ENCODE assay signal across 12 cellular contexts in the genomic region with DNA sequence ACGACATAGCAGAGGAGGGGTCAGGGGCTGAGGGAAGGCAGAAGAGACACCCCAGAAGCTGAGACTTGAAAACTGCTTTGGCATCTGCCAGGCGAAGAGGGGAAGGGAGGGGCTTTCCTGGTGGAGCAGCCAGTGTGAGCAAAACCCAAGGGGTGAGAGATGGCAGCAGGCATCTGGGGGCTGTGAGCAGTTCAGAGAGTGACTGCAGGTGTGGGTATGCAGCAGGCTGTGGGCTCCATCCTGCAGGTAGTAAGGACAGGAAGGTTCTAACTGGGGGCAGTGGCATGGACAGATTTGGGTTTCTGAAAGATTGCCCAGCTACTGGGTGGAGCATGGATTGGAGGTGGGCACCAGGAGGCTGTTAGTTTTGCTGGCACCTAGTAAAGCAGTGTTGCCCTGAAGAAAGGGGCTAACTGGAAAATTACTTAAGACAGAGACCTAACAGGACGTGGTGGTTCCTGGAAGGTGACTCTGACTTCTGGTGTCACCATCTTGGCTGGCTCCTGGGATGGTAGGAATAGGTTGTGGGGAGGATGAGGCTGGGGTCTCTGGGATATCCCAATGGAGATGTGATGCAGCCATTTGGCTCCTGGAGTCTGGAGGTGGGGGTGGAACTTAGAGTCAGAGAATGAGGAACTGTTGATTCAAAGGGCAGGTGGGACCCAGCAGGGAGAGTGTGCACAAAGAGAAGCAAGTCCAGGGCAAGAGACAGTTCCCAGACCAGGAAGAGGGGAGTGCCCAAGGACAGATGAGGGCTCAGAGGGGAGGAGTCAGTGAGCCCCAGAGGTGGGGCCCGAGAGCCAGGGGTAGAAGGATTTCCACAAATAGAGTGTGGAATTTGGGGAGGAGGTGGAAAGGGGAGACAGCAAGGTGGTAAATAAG. TPM values are rescaled to one million over a fixed set of nuclear protein-coding genes. Genes with fewer than 3 reads are reported as not detected.
DNase-seq lines count a peak whose midpoint lies in the region; ATAC-seq and TF ChIP-seq lines count a peak whose summit lies in the region.
"Had no signal": no experiment of that assay in that cellular context is flagged by ENCODE, and none has a peak within 500 bp of the region (broad histone marks: within the 10 kb centered on the region; RNA-seq: fewer than 3 reads in every experiment).

No MANE protein-coding gene starts in this region.

- peaks cover 18 to 39% (median 26%) of the 10 kb centered on the region in 4 donors for H3K4me1 Mint-ChIP-seq in CD4-positive, alpha-beta memory T cell
- peaks cover 21% of the 10 kb centered on the region for H3K4me1 Mint-ChIP-seq in activated T-helper 17 cell treated with anti-CD3 and anti-CD28 coated beads, Interleukin-2, amount 50 U/mL, for 72 hours
- H3K4me1 Mint-ChIP-seq in naive thymus-derived CD8-positive, alpha-beta T cell, result peaks cover 17 to 43% (median 25%) of the 10 kb centered on the region in 4 donors

- H2AFZ ChIP-seq in HCT116 (ENCODE audit: low read depth, low read length, poor library complexity, severe bottlenecking), result no peak overlapping the region

- CTCF ChIA-PET in CD4-positive, alpha-beta memory T cell (lab: Charles Lee; ENCODE audit: partially characterized antibody), result no interaction called here
- CTCF ChIA-PET in HCT116 (lab: Charles Lee), result no interaction called here

- H3K4me3 ChIP-seq in CD4-positive, alpha-beta memory T cell (ENCODE audit: low read length in 2 of 2), result no peak overlapping the region
- H3K4me3 ChIP-seq in HCT116 (replicated peaks in 1 of 2; ENCODE audit: low read depth in 1 of 2, low read length in 2 of 2), result no peak overlapping the region

- H3K79me2 ChIP-seq in HCT116 (ENCODE audit: insufficient read depth, low read length), result no peaks in the 10 kb centered on the region

- intact Hi-C loops in CD4-positive, alpha-beta memory T cell (cut with micrococcal nuclease), result no loop called here
- intact Hi-C loops in HCT116 (cut with micrococcal nuclease), result no loop called here

- no peak overlapping the region for H3K4me2 ChIP-seq in HCT116 (ENCODE audit: low read length)

- TF ChIP-seq CTCF in HCT116 (IDR thresholded peaks at IDR 0.05 in 2 of 3, conservative IDR thresholded peaks at IDR 0.05 in 1 of 3; ENCODE audit: borderline replicate concordance in 1 of 3, insufficient read depth in 1 of 3, low read depth in 2 of 3, low read length in 2 of 3), result no peak

- peak overlapping the region; percentile 11 to 84 (median 62) for H3K27ac Mint-ChIP-seq in CD4-positive, alpha-beta memory T cell
- peak overlapping the region; percentile 73 for H3K27ac Mint-ChIP-seq in activated T-helper 17 cell treated with anti-CD3 and anti-CD28 coated beads, Interleukin-2, amount 50 U/mL, for 72 hours
- H3K27ac Mint-ChIP-seq in naive thymus-derived CD8-positive, alpha-beta T cell, result peak overlapping the region; percentile 4 to 84 (median 66)

- no peaks in the 10 kb centered on the region for H3K9me3 Mint-ChIP-seq in CD4-positive, alpha-beta memory T cell
- no peaks in the 10 kb centered on the region for H3K9me3 Mint-ChIP-seq in activated T-helper 17 cell treated with anti-CD3 and anti-CD28 coated beads, Interleukin-2, amount 50 U/mL, for 72 hours
- H3K9me3 Mint-ChIP-seq in naive thymus-derived CD8-positive, alpha-beta T cell, result no peaks in the 10 kb centered on the region

- H3K27me3 Mint-ChIP-seq in CD4-positive, alpha-beta memory T cell, result no peaks in the 10 kb centered on the region
- no peaks in the 10 kb centered on the region for H3K27me3 Mint-ChIP-seq in activated T-helper 17 cell treated with anti-CD3 and anti-CD28 coated beads, Interleukin-2, amount 50 U/mL, for 72 hours
- H3K27me3 Mint-ChIP-seq in naive thymus-derived CD8-positive, alpha-beta T cell, result no peaks in the 10 kb centered on the region

- peaks cover 21% of the 10 kb centered on the region for H3K36me3 ChIP-seq in CD4-positive, alpha-beta memory T cell (ENCODE audit: insufficient read depth, low read length)
- H3K36me3 ChIP-seq in HCT116 (ENCODE audit: control insufficient read depth in 1 of 2, insufficient read depth in 2 of 2, low read length in 2 of 2), result peaks cover 6 to 9% of the 10 kb centered on the region in 2 experiments; a peak in 2 of 4 replicates

- no peaks in the 10 kb centered on the region for H3K9me2 ChIP-seq in HCT116 (ENCODE audit: insufficient read depth)

- POLR2A ChIA-PET in CD4-positive, alpha-beta memory T cell (lab: Charles Lee; ENCODE audit: partially characterized antibody), result no interaction called here
- POLR2A ChIA-PET in HCT116 (lab: Charles Lee), result no interaction called here
- POLR2A ChIA-PET in naive thymus-derived CD8-positive, alpha-beta T cell (lab: Charles Lee), result no interaction called here

- RAD21 ChIA-PET in HCT116 (lab: Charles Lee; ENCODE audit: low non-redundant PET in 1 of 2, low total read pairs in 2 of 2, uncharacterized antibody in 2 of 2, unreplicated experiment in 2 of 2), result no interaction called here

- no peaks in the 10 kb centered on the region for H3K27me3 ChIP-seq in CD4-positive, alpha-beta memory T cell (ENCODE audit: insufficient read depth, low read length)
- H3K27me3 ChIP-seq in HCT116 (ENCODE audit: insufficient read depth, low read length), result no peaks in the 10 kb centered on the region

- H4K20me1 ChIP-seq in HCT116 (ENCODE audit: insufficient read depth), result no peaks in the 10 kb centered on the region

- no peak for TF ChIP-seq RAD21 in HCT116 (IDR thresholded peaks at IDR 0.05; ENCODE audit: low read depth)

- peaks cover 17 to 38% of the 10 kb centered on the region in 2 donors for H3K36me3 Mint-ChIP-seq in CD4-positive, alpha-beta memory T cell
- H3K36me3 Mint-ChIP-seq in activated T-helper 17 cell treated with anti-CD3 and anti-CD28 coated beads, Interleukin-2, amount 50 U/mL, for 72 hours (ENCODE audit: low read depth), result peaks cover 80% of the 10 kb centered on the region
- peaks cover 0 to 65% (median 0%) of the 10 kb centered on the region in 3 donors for H3K36me3 Mint-ChIP-seq in naive thymus-derived CD8-positive, alpha-beta T cell

- no TSS peak for BruUV-seq in HCT116 (replicated peaks; lab: Mats Ljungman, UMichigan)

- peak overlapping the region in 1 of 8 donors; percentile 22 for H3K4me3 Mint-ChIP-seq in CD4-positive, alpha-beta memory T cell
- no peak overlapping the region for H3K4me3 Mint-ChIP-seq in activated T-helper 17 cell treated with anti-CD3 and anti-CD28 coated beads, Interleukin-2, amount 50 U/mL, for 72 hours
- peak overlapping the region in 1 of 10 donors; percentile 29 for H3K4me3 Mint-ChIP-seq in naive thymus-derived CD8-positive, alpha-beta T cell

- H3K27ac ChIP-seq in CD4-positive, alpha-beta memory T cell (ENCODE audit: low read depth, low read length), result no peak overlapping the region
- H3K27ac ChIP-seq in HCT116 (ENCODE audit: low read depth, low read length), result no peak overlapping the region

- no peaks in the 10 kb centered on the region for H3K4me1 ChIP-seq in CD4-positive, alpha-beta memory T cell (ENCODE audit: insufficient read depth, low read length)
- no peaks in the 10 kb centered on the region for H3K4me1 ChIP-seq in HCT116 (ENCODE audit: control insufficient read depth in 1 of 2, insufficient read depth in 2 of 2, low read length in 2 of 2)

- H3K9me3 ChIP-seq in CD4-positive, alpha-beta memory T cell (ENCODE audit: control insufficient read depth in 1 of 2, low read length in 2 of 2), result no peaks in the 10 kb centered on the region
- H3K9me3 ChIP-seq in HCT116 (ENCODE audit: control insufficient read depth in 1 of 2, insufficient read depth in 1 of 2, low read depth in 1 of 2, low read length in 2 of 2), result no peaks in the 10 kb centered on the region

- no peak for DNase-seq in CD4-positive, alpha-beta memory T cell
- DNase-seq in HCT116 (ENCODE audit: low read depth, low spot score) (no peak), D341Med (ENCODE audit: low spot score) (no peak), NCI-H1048 (lab: John Stamatoyannopoulos, UW) (no peak)
- DNase-seq in naive thymus-derived CD8-positive, alpha-beta T cell, result no peak
- DNase-seq: activated T-cell treated with anti-CD3 and anti-CD28 coated beads for 4 hours; central memory CD4-positive, alpha-beta T cell; midbrain; NCI-H2171; PC-3 had no signal

- TF ChIP-seq POLR2A in HCT116 (IDR thresholded peaks at IDR 0.05; ENCODE audit: borderline replicate concordance, extremely low read depth, insufficient read depth, insufficient read length), result no peak

- ATAC-seq in HCT116 (0 out of 2 replicates have a peak, but pooled peaks have one; percentile 24), GM21381 (IDR thresholded peaks at IDR 0.05; ENCODE audit: unreplicated experiment) (no peak)
- no peak for ATAC-seq in activated T-helper 17 cell treated with anti-CD3 and anti-CD28 coated beads, Interleukin-2, amount 50 U/mL, for 72 hours (replicated peaks)
- peak in 1 of 2 donors; percentile 23 for ATAC-seq in naive thymus-derived CD8-positive, alpha-beta T cell
- ATAC-seq: PC-3 had no signal

- no peak overlapping the region for H3K9ac ChIP-seq in HCT116 (ENCODE audit: low read length)

TF ChIP-seq in HCT116, 20 proteins besides CTCF, POLR2A, EP300 and RAD21 (continues in another document):
- TF ChIP-seq EGR1 (IDR thresholded peaks at IDR 0.05; ENCODE audit: low read depth) (no peak), ZFX (IDR thresholded peaks at IDR 0.05) (no peak)

RNA-seq across cellular contexts. Expression of gene BCL7C, which starts 11.2 kb away (rescaled TPM):
- total RNA-seq in CD4-positive, alpha-beta memory T cell, result 10 to 100 TPM; 25.5 to 27.3 TPM
- 10 to 100 TPM; 45.4 to 53.1 TPM for polyA plus RNA-seq in CD4-positive, alpha-beta memory T cell
- 44.9 TPM for total RNA-seq in HCT116 (2021; ENCODE audit: unreplicated experiment)
- 24.2 and 30.9 TPM in 2 replicates for polyA plus RNA-seq in HCT116 (2012)
- total RNA-seq in activated T-helper 17 cell treated with anti-CD3 and anti-CD28 coated beads, Interleukin-2, amount 50 U/mL, for 72 hours, result 10 to 100 TPM; 34.1 to 39.3 TPM
- total RNA-seq in naive thymus-derived CD8-positive, alpha-beta T cell, result 10 to 100 TPM; 24.2 to 24.6 TPM
- polyA plus RNA-seq in naive thymus-derived CD8-positive, alpha-beta T cell, result 10 to 100 TPM; 33.9 to 38.8 (median 34.7) TPM

RNA-seq across cellular contexts. Expression of gene CTF1, which starts 13.7 kb away (rescaled TPM):
- total RNA-seq in CD4-positive, alpha-beta memory T cell, result under 1 TPM; 0.19 to 0.26 TPM
- not detected for polyA plus RNA-seq in CD4-positive, alpha-beta memory T cell
- total RNA-seq in HCT116 (2021; ENCODE audit: unreplicated experiment), result 1.4 TPM
- polyA plus RNA-seq in HCT116 (2012), result 2.2 and 3.3 TPM in 2 replicates
- under 1 TPM; 0.15 to 0.26 TPM for total RNA-seq in activated T-helper 17 cell treated with anti-CD3 and anti-CD28 coated beads, Interleukin-2, amount 50 U/mL, for 72 hours
- total RNA-seq in naive thymus-derived CD8-positive, alpha-beta T cell, result 1 to 10 TPM; 1.0 to 1.3 TPM
- polyA plus RNA-seq in naive thymus-derived CD8-positive, alpha-beta T cell, result under 1 TPM in 1 of 3 donors, not detected in 2; 0.14 TPM

RNA-seq across cellular contexts. Expression of gene FBXL19, which starts 40.7 kb away (rescaled TPM):
- total RNA-seq in CD4-positive, alpha-beta memory T cell, result 10 to 100 TPM; 15.6 to 15.8 TPM
- under 1 TPM in 1 of 2 donors, not detected in 1; 0.16 TPM for polyA plus RNA-seq in CD4-positive, alpha-beta memory T cell
- 45.2 TPM for total RNA-seq in HCT116 (2021; ENCODE audit: unreplicated experiment)
- 25.3 and 26.6 TPM in 2 replicates for polyA plus RNA-seq in HCT116 (2012)
- 10 to 100 TPM; 32.2 to 40.7 TPM for total RNA-seq in activated T-helper 17 cell treated with anti-CD3 and anti-CD28 coated beads, Interleukin-2, amount 50 U/mL, for 72 hours
- total RNA-seq in naive thymus-derived CD8-positive, alpha-beta T cell, result 10 to 100 TPM; 13.1 to 16.8 TPM
- polyA plus RNA-seq in naive thymus-derived CD8-positive, alpha-beta T cell, result under 1 TPM; 0.06 to 0.29 (median 0.16) TPM
